1 cellular context compared by ENCODE assay signal in the genomic region with DNA sequence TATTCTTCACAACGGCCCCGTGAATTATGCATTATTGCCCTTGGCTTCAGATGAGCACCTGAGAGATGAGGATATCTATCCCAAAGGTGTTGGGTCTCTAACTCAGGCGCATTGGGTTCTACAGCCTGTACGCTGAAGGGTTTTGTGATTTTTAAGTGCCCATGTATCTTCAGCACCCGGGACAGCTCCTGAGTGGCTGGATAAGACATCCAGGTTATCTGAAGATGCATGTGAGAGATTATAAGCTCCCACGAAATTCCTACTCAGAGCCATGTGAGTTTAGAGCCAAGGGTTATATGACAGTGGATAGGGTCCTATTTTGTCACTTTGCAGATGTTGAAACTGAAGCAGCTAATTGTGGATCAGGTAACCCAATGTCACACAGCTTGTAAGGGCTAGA.
TF ChIP-seq lines count a peak whose summit lies in the region.

No MANE protein-coding gene starts in this region.

TF ChIP-seq in HepG2, 621 proteins besides CTCF, POLR2A, EP300 and RAD21 (continued from another document):
- TF ChIP-seq, protein P1, sequence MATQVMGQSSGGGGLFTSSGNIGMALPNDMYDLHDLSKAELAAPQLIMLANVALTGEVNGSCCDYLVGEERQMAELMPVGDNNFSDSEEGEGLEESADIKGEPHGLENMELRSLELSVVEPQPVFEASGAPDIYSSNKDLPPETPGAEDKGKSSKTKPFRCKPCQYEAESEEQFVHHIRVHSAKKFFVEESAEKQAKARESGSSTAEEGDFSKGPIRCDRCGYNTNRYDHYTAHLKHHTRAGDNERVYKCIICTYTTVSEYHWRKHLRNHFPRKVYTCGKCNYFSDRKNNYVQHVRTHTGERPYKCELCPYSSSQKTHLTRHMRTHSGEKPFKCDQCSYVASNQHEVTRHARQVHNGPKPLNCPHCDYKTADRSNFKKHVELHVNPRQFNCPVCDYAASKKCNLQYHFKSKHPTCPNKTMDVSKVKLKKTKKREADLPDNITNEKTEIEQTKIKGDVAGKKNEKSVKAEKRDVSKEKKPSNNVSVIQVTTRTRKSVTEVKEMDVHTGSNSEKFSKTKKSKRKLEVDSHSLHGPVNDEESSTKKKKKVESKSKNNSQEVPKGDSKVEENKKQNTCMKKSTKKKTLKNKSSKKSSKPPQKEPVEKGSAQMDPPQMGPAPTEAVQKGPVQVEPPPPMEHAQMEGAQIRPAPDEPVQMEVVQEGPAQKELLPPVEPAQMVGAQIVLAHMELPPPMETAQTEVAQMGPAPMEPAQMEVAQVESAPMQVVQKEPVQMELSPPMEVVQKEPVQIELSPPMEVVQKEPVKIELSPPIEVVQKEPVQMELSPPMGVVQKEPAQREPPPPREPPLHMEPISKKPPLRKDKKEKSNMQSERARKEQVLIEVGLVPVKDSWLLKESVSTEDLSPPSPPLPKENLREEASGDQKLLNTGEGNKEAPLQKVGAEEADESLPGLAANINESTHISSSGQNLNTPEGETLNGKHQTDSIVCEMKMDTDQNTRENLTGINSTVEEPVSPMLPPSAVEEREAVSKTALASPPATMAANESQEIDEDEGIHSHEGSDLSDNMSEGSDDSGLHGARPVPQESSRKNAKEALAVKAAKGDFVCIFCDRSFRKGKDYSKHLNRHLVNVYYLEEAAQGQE (IDR thresholded peaks at IDR 0.05; ENCODE audit: borderline replicate concordance in 1 of 2, low read depth in 1 of 2, low read length in 2 of 2), result peak; percentile 51 to 93
- TF ChIP-seq EHMT2 (IDR thresholded peaks at IDR 0.05; ENCODE audit: borderline replicate concordance, low read depth, low read length) (peak; percentile 40; the same call in 1 of the 2 replicates), ZNF20 (CRISPR knock-in tag; IDR thresholded peaks at IDR 0.05) (no peak), ARID2 (CRISPR knock-in tag; IDR thresholded peaks at IDR 0.05; ENCODE audit: borderline replicate concordance) (no peak)
TF ChIP-seq in HepG2: peak in this region for 3.
